20 cellular contexts compared by ENCODE assay signal in genomic region chr4:151934766-151935165, GRCh38.
DNase-seq lines count a peak whose midpoint lies in the region; ATAC-seq and TF ChIP-seq lines count a peak whose summit lies in the region.
"Had no signal": no experiment of that assay in that cellular context is flagged by ENCODE, and none has a peak within 500 bp of the region (broad histone marks: within the 10 kb centered on the region; RNA-seq: fewer than 3 reads in every experiment).

No MANE protein-coding gene starts in this region.

- TF ChIP-seq POLR2A in upper lobe of left lung (IDR thresholded peaks at IDR 0.05) = no peak

- 87 to 89% methylated on average over 5 of the region's 5 CpGs for WGBS in upper lobe of left lung, 2 donors

- H3K9me3 ChIP-seq in upper lobe of left lung (no peaks in the 10 kb centered on the region), WERI-Rb-1 (ENCODE audit: severe bottlenecking) (no peaks in the 10 kb centered on the region)
- H3K9me3 ChIP-seq: BE2C, Peyer's patch, SJSA1 had no signal

- no peak overlapping the region for H3K4me3 ChIP-seq in fibroblast of mammary gland (ENCODE audit: control insufficient read depth, low read depth, low read length)
- H3K4me3 ChIP-seq in upper lobe of left lung = no peak overlapping the region
- no peak overlapping the region for H3K4me3 ChIP-seq in WERI-Rb-1 (ENCODE audit: low read depth, low read length)
- H3K4me3 ChIP-seq: K562, Peyer's patch, SJSA1 had no signal

- no peaks in the 10 kb centered on the region for H3K4me1 ChIP-seq in upper lobe of left lung
- H3K4me1 ChIP-seq: BE2C, Peyer's patch, SJSA1 had no signal

- no peaks in the 10 kb centered on the region for H3K36me3 ChIP-seq in upper lobe of left lung
- H3K36me3 ChIP-seq in WERI-Rb-1 = no peaks in the 10 kb centered on the region
- H3K36me3 ChIP-seq: BE2C, Peyer's patch, SJSA1 had no signal

- TF ChIP-seq CTCF in fibroblast of mammary gland (conservative IDR thresholded peaks at IDR 0.05; ENCODE audit: control insufficient read depth, insufficient read depth, low read depth, low read length) (no peak), upper lobe of left lung (IDR thresholded peaks at IDR 0.05) (no peak), WERI-Rb-1 (IDR thresholded peaks at IDR 0.05; ENCODE audit: low read depth, low read length) (no peak)

- ATAC-seq in upper lobe of left lung (ENCODE audit: low FRiP score in 2 of 2) (no peak), HG03095 (IDR thresholded peaks at IDR 0.05; ENCODE audit: unreplicated experiment) (no peak)
- ATAC-seq: HepG2, K562 had no signal

- H3K27ac ChIP-seq in upper lobe of left lung = no peak overlapping the region
- H3K27ac ChIP-seq in WERI-Rb-1 = no peak overlapping the region
- H3K27ac ChIP-seq: Peyer's patch, SJSA1 had no signal

- no peak for TF ChIP-seq EP300 in upper lobe of left lung (IDR thresholded peaks at IDR 0.05)

- H3K27me3 ChIP-seq in upper lobe of left lung (no peaks in the 10 kb centered on the region), WERI-Rb-1 (ENCODE audit: insufficient read depth, low read depth, severe bottlenecking) (peaks cover 78% of the 10 kb centered on the region)
- H3K27me3 ChIP-seq: BE2C, Peyer's patch, SJSA1 had no signal

- DNase-seq in HCEC 1CT = peak; percentile 64
- peak; percentile 94 for DNase-seq in RPMI7951 (ENCODE audit: low read depth)
- DNase-seq in fibroblast of mammary gland (ENCODE audit: low read depth) = peak; percentile 55
- no peak for DNase-seq in upper lobe of left lung
- no peak for DNase-seq in WERI-Rb-1
- no peak for DNase-seq in GOT3 (lab: John Stamatoyannopoulos, UW)
- DNase-seq: BE2C, DMS79, MV-4-11, NCI-H1105 treated with DMSO at 0.1 percent for 48 hours, NCI-H2029 treated with DMSO at 0.1 percent for 48 hours, NCI-H2171, NCI-H524 treated with DMSO at 0.1 percent for 48 hours, NCI-H82, Peyer's patch, T-helper 1 cell had no signal

Comparison
In these comparisons a context has a peak if more than half of its experiments do, and no peak if none do; other contexts are left out.
1. DNase-seq: peak in HCEC 1CT (single experiment), RPMI7951 (single experiment) and fibroblast of mammary gland (single experiment); none in upper lobe of left lung (0 of 2), WERI-Rb-1 (single experiment) and GOT3 (single experiment).